Comparison of ENCODE assay signal across 14 cellular contexts in genomic region chr16:17271687-17272086, GRCh38.
DNase-seq lines count a peak whose midpoint lies in the region; ATAC-seq and TF ChIP-seq lines count a peak whose summit lies in the region.
"Had no signal": no experiment of that assay in that cellular context is flagged by ENCODE, and none has a peak within 500 bp of the region (broad histone marks: within the 10 kb centered on the region; RNA-seq: fewer than 3 reads in every experiment).

No MANE protein-coding gene starts in this region.

- no peak for ATAC-seq in HG02970 (IDR thresholded peaks at IDR 0.05; ENCODE audit: low FRiP score, unreplicated experiment)
- ATAC-seq in HG02840 (IDR thresholded peaks at IDR 0.05; ENCODE audit: low FRiP score, unreplicated experiment) = no peak
- ATAC-seq: activated naive CD4-positive, alpha-beta T cell treated with anti-CD3 and anti-CD28 coated beads, Interleukin-2, amount 50 U/mL, for 72 hours; GM23338; lower lobe of right lung had no signal

- DNase-seq in EH (ENCODE audit: low read depth) = peak; percentile 40
- DNase-seq in NCI-H1092 treated with DMSO at 0.1 percent for 48 hours (lab: John Stamatoyannopoulos, UW) = peak; percentile 73
- DNase-seq in dedifferentiated amniotic fluid mesenchymal stem cell (ENCODE audit: extremely low spot score) = peak; percentile 22
- DNase-seq in putamen (ENCODE audit: low spot score) = peak; percentile 55
- DNase-seq in erythroblast (lab: John Stamatoyannopoulos, UW) = no peak
- DNase-seq in NK-92 (lab: John Stamatoyannopoulos, UW; ENCODE audit: unreplicated experiment) = no peak
- DNase-seq: effector CD8-positive, alpha-beta T cell; heart left ventricle; lower lobe of right lung; NCI-H187 had no signal

- no peak for TF ChIP-seq POLR2A in erythroblast (IDR thresholded peaks at IDR 0.05; ENCODE audit: low read length)

Comparison
In these comparisons a context has a peak if more than half of its experiments do, and no peak if none do; other contexts are left out.
1. DNase-seq: peak in EH (single experiment), NCI-H1092 treated with DMSO at 0.1 percent for 48 hours (single experiment), dedifferentiated amniotic fluid mesenchymal stem cell (single experiment) and putamen (single experiment); none in erythroblast (0 of 2) and NK-92 (single experiment).